Comparison of ENCODE assay signal across 1 cellular context in genomic region chr11:64151337-64151736, GRCh38.
TF ChIP-seq lines count a peak whose summit lies in the region.

No MANE protein-coding gene starts in this region.

TF ChIP-seq in K562, 482 proteins besides CTCF, POLR2A, EP300 and RAD21:
- no peak for TF ChIP-seq SREBF2 (CRISPR knock-in tag; IDR thresholded peaks at IDR 0.05)
- peak; percentile 91 for TF ChIP-seq ZKSCAN1 (IDR thresholded peaks at IDR 0.05; ENCODE audit: low read depth, low read length)
